In genomic region chr14:68844210-68844545, GRCh38 we compare ENCODE assay signal across 8 cellular contexts. TPM values are rescaled to one million over a fixed set of nuclear protein-coding genes. Genes with fewer than 3 reads are reported as not detected.
A peak's percentile ranks its signal among the peaks of the same experiment; 100 is the strongest.
DNase-seq lines count a peak whose midpoint lies in the region; ATAC-seq and TF ChIP-seq lines count a peak whose summit lies in the region.

No MANE protein-coding gene starts in this region.

- H3K4me3 Mint-ChIP-seq in endothelial cell (ENCODE audit: unreplicated experiment), result peak overlapping the region; percentile 68
- no peak overlapping the region for H3K4me3 Mint-ChIP-seq in activated T-helper 2 cell treated with anti-CD3 and anti-CD28 coated beads, Interferon-gamma antibody, Interleukin-2, Interleukin-4, amounts not matched to agents 10 μg/mL and 5 μg/mL and 100 μg/mL, durations not matched to agents 14 hours and 24 hours and 36 hours (ENCODE audit: low read depth)

- H4K20me1 ChIP-seq in DND-41 (ENCODE audit: insufficient read depth, low read length) (no peaks in the 10 kb centered on the region), PC-9 (ENCODE audit: insufficient read depth) (no peaks in the 10 kb centered on the region)

- WGBS in heart left ventricle, 4 donors, result 28 to 35% (median 29%) methylated on average over 6 of the region's 6 CpGs

- H3K79me2 ChIP-seq in DND-41 (ENCODE audit: insufficient read depth, low read length) (no peaks in the 10 kb centered on the region), PC-9 (ENCODE audit: low read depth) (no peaks in the 10 kb centered on the region), parathyroid adenoma (no peaks in the 10 kb centered on the region)

- no peaks in the 10 kb centered on the region for H3K36me3 ChIP-seq in DND-41 (ENCODE audit: insufficient read depth, low read length)
- 0 out of 2 replicates have a peak, but pooled peaks cover 10% of the 10 kb centered on the region for H3K36me3 ChIP-seq in PC-9 (ENCODE audit: low read depth)
- no peaks in the 10 kb centered on the region for H3K36me3 ChIP-seq in parathyroid adenoma (ENCODE audit: control insufficient read depth, insufficient read depth, low read length)
- no peaks in the 10 kb centered on the region for H3K36me3 ChIP-seq in heart left ventricle

- H3K36me3 Mint-ChIP-seq in endothelial cell (ENCODE audit: low read depth, unreplicated experiment), result peaks cover 9% of the 10 kb centered on the region
- peaks cover 4% of the 10 kb centered on the region for H3K36me3 Mint-ChIP-seq in activated T-helper 2 cell treated with anti-CD3 and anti-CD28 coated beads, Interferon-gamma antibody, Interleukin-2, Interleukin-4, amounts not matched to agents 10 μg/mL and 5 μg/mL and 100 μg/mL, durations not matched to agents 14 hours and 24 hours and 36 hours (ENCODE audit: low read depth)

- CTCF ChIA-PET in PC-9 (lab: Charles Lee), result interaction anchor here (0.6 to 1.2 kb wide), 7 partner anchors 9 to 1006 kb away, joined by 3 to 6 read pairs (median 4); no protein-coding TSS in a partner anchor

- no peak for TF ChIP-seq POLR2A in heart left ventricle (IDR thresholded peaks at IDR 0.05)

- no peaks in the 10 kb centered on the region for H3K9me3 ChIP-seq in DND-41 (ENCODE audit: insufficient read depth, low read length, severe bottlenecking)
- H3K9me3 ChIP-seq in PC-9 (ENCODE audit: insufficient read depth, low read depth), result no peaks in the 10 kb centered on the region
- H3K9me3 ChIP-seq in parathyroid adenoma (ENCODE audit: control insufficient read depth, low read length), result no peaks in the 10 kb centered on the region
- H3K9me3 ChIP-seq in heart left ventricle, result no peaks in the 10 kb centered on the region

- H3K4me2 ChIP-seq in DND-41 (ENCODE audit: insufficient read depth, low read length) (peak overlapping the region; percentile 66; the same call in 1 of the 2 replicates), PC-9 (0 out of 2 replicates have a peak overlapping the region, but pooled peaks have one; percentile 37), parathyroid adenoma (ENCODE audit: low read length) (no peak overlapping the region)

- H3K27me3 Mint-ChIP-seq in endothelial cell (ENCODE audit: unreplicated experiment), result peaks cover 4% of the 10 kb centered on the region
- H3K27me3 Mint-ChIP-seq in activated T-helper 2 cell treated with anti-CD3 and anti-CD28 coated beads, Interferon-gamma antibody, Interleukin-2, Interleukin-4, amounts not matched to agents 10 μg/mL and 5 μg/mL and 100 μg/mL, durations not matched to agents 14 hours and 24 hours and 36 hours (ENCODE audit: low read depth), result peaks cover 8% of the 10 kb centered on the region

- H3K27ac Mint-ChIP-seq in endothelial cell (ENCODE audit: unreplicated experiment), result no peak overlapping the region
- no peak overlapping the region for H3K27ac Mint-ChIP-seq in activated T-helper 2 cell treated with anti-CD3 and anti-CD28 coated beads, Interferon-gamma antibody, Interleukin-2, Interleukin-4, amounts not matched to agents 10 μg/mL and 5 μg/mL and 100 μg/mL, durations not matched to agents 14 hours and 24 hours and 36 hours

- no peaks in the 10 kb centered on the region for H3F3A ChIP-seq in PC-9 (ENCODE audit: insufficient read depth, low read depth)

- H3K4me3 ChIP-seq in DND-41 (ENCODE audit: low read depth in 1 of 2, low read length in 2 of 2) (no peak overlapping the region), PC-9 (no peak overlapping the region), parathyroid adenoma (ENCODE audit: low read depth, low read length) (no peak overlapping the region), heart left ventricle (peak overlapping the region in 4 of 12 donors; percentile 34 to 46 (median 40))

- ATAC-seq in DND-41 (ENCODE audit: insufficient read depth, low read depth), result no peak
- ATAC-seq in heart left ventricle, result no peak
- ATAC-seq in omental fat pad (ENCODE audit: low FRiP score), result no peak

- H3K9ac ChIP-seq in DND-41 (ENCODE audit: low read depth, low read length) (no peak overlapping the region), parathyroid adenoma (no peak overlapping the region)

- no peak for TF ChIP-seq CTCF in DND-41 (IDR thresholded peaks at IDR 0.05; ENCODE audit: borderline replicate concordance, extremely low read depth, low read length, poor library complexity, severe bottlenecking)
- peak; percentile 58; the same call in 1 of the 2 replicates for TF ChIP-seq CTCF in PC-9 (conservative IDR thresholded peaks at IDR 0.05)
- TF ChIP-seq CTCF in endothelial cell (IDR thresholded peaks at IDR 0.05; ENCODE audit: unreplicated experiment), result no peak
- no peak for TF ChIP-seq CTCF in parathyroid adenoma (IDR thresholded peaks at IDR 0.05)
- peak in 1 of 12 donors; percentile 2 for TF ChIP-seq CTCF in heart left ventricle (IDR thresholded peaks at IDR 0.05)
- no peak for TF ChIP-seq CTCF in omental fat pad (IDR thresholded peaks at IDR 0.05)

- intact Hi-C loops in PC-9 (cut with micrococcal nuclease; ENCODE audit: unreplicated experiment) (loop anchor here (2.0 to 5.0 kb wide), 3 partner anchors 902 to 1261 kb away; no protein-coding TSS in a partner anchor), heart left ventricle (cut with DNase I) (loop anchor here in 5 of 10 donors (5.0 to 10.0 kb wide), 5 partner anchors 902 to 1009 kb away; no protein-coding TSS in a partner anchor)
- intact Hi-C loops in activated T-helper 2 cell treated with anti-CD3 and anti-CD28 coated beads, Interferon-gamma antibody, Interleukin-2, Interleukin-4, amounts not matched to agents 10 μg/mL and 5 μg/mL and 100 μg/mL, durations not matched to agents 14 hours and 24 hours and 36 hours (cut with micrococcal nuclease), result loop anchor here (2.0 kb wide), 1 partner anchor 901 kb away; no protein-coding TSS in a partner anchor

- H3K27ac ChIP-seq in DND-41 (ENCODE audit: low read length), result no peak overlapping the region
- no peak overlapping the region for H3K27ac ChIP-seq in PC-9
- H3K27ac ChIP-seq in parathyroid adenoma, result no peak overlapping the region
- no peak overlapping the region for H3K27ac ChIP-seq in heart left ventricle

- peaks cover 8% of the 10 kb centered on the region for H3K4me1 Mint-ChIP-seq in endothelial cell (ENCODE audit: unreplicated experiment)
- peaks cover 21% of the 10 kb centered on the region for H3K4me1 Mint-ChIP-seq in activated T-helper 2 cell treated with anti-CD3 and anti-CD28 coated beads, Interferon-gamma antibody, Interleukin-2, Interleukin-4, amounts not matched to agents 10 μg/mL and 5 μg/mL and 100 μg/mL, durations not matched to agents 14 hours and 24 hours and 36 hours (ENCODE audit: low read depth)

- H3K9me2 ChIP-seq in PC-9 (ENCODE audit: insufficient read depth), result no peaks in the 10 kb centered on the region

- POLR2A ChIA-PET in PC-9 (lab: Charles Lee; ENCODE audit: unreplicated experiment), result interaction anchor here (0.6 kb wide), 2 partner anchors 94 to 802 kb away, joined by 8 read pairs; no protein-coding TSS in a partner anchor

- H3K27me3 ChIP-seq in DND-41 (ENCODE audit: insufficient read depth, low read length, poor library complexity), result no peaks in the 10 kb centered on the region
- no peaks in the 10 kb centered on the region for H3K27me3 ChIP-seq in PC-9 (ENCODE audit: insufficient read depth, low read depth)
- H3K27me3 ChIP-seq in parathyroid adenoma (ENCODE audit: control insufficient read depth, insufficient read depth, low read length), result no peaks in the 10 kb centered on the region
- no peaks in the 10 kb centered on the region for H3K27me3 ChIP-seq in heart left ventricle

- peaks cover 6% of the 10 kb centered on the region for H3K4me1 ChIP-seq in DND-41 (ENCODE audit: insufficient read depth, low read length)
- no peaks in the 10 kb centered on the region for H3K4me1 ChIP-seq in PC-9 (replicated peaks; ENCODE audit: insufficient read depth)
- H3K4me1 ChIP-seq in parathyroid adenoma, result no peaks in the 10 kb centered on the region
- H3K4me1 ChIP-seq in heart left ventricle, result peaks cover 0 to 13% (median 5%) of the 10 kb centered on the region in 12 donors

- BruUV-seq in PC-9 (replicated peaks; lab: Mats Ljungman, UMichigan), result no TSS peak

- H2AFZ ChIP-seq in DND-41 (ENCODE audit: low read depth, low read length) (no peak overlapping the region), PC-9 (no peak overlapping the region), parathyroid adenoma (peak overlapping the region; percentile 54)

- DNase-seq in DND-41 (no peak), PC-9 (no peak), endothelial cell (ENCODE audit: low spot score) (no peak), amniotic stem cell (lab: John Stamatoyannopoulos, UW) (no peak), heart left ventricle (no peak), omental fat pad (ENCODE audit: low spot score) (no peak)
- DNase-seq in activated T-helper 2 cell treated with anti-CD3 and anti-CD28 coated beads, Interferon-gamma antibody, Interleukin-2, Interleukin-4, amounts not matched to agents 10 μg/mL and 5 μg/mL and 100 μg/mL, durations not matched to agents 14 hours and 24 hours and 36 hours (ENCODE audit: low spot score), result no peak

- no peaks in the 10 kb centered on the region for H3K9me3 Mint-ChIP-seq in endothelial cell (ENCODE audit: unreplicated experiment)
- H3K9me3 Mint-ChIP-seq in activated T-helper 2 cell treated with anti-CD3 and anti-CD28 coated beads, Interferon-gamma antibody, Interleukin-2, Interleukin-4, amounts not matched to agents 10 μg/mL and 5 μg/mL and 100 μg/mL, durations not matched to agents 14 hours and 24 hours and 36 hours, result no peaks in the 10 kb centered on the region

RNA-seq across cellular contexts. Expression of gene ZFP36L1, which starts 51.3 kb away (rescaled TPM):
- total RNA-seq in PC-9 (2021) (179 and 237 TPM in 2 replicates), endothelial cell (ENCODE audit: unreplicated experiment) (385 TPM), heart left ventricle (100 to 1,000 TPM in 3 of 9 donors, 10 to 100 TPM in 6; 47.8 to 183 (median 68.9) TPM), omental fat pad (100 to 1,000 TPM; 363 to 395 (median 384) TPM)
- polyA plus RNA-seq in heart left ventricle, result 10 to 100 TPM; 21.2 to 84.5 TPM
- total RNA-seq in activated T-helper 2 cell treated with anti-CD3 and anti-CD28 coated beads, Interferon-gamma antibody, Interleukin-2, Interleukin-4, amounts not matched to agents 10 μg/mL and 5 μg/mL and 100 μg/mL, durations not matched to agents 14 hours and 24 hours and 36 hours, result 70.0 and 73.4 TPM in 2 replicates
